In genomic region chr17:4998027-4998665, GRCh38 we compare ENCODE assay signal across 8 cellular contexts. TPM values are rescaled to one million over a fixed set of nuclear protein-coding genes. Genes with fewer than 3 reads are reported as not detected.
A peak's percentile ranks its signal among the peaks of the same experiment; 100 is the strongest.
DNase-seq lines count a peak whose midpoint lies in the region; ATAC-seq and TF ChIP-seq lines count a peak whose summit lies in the region.
"Had no signal": no experiment of that assay in that cellular context is flagged by ENCODE, and none has a peak within 500 bp of the region (broad histone marks: within the 10 kb centered on the region; RNA-seq: fewer than 3 reads in every experiment).

No MANE protein-coding gene starts in this region.

- H3K9me3 Mint-ChIP-seq in activated B cell treated with CpG ODN at 0.5 μM for 24 hours: no peaks in the 10 kb centered on the region

- intact Hi-C loops in activated B cell treated with CpG ODN at 0.5 μM for 24 hours (cut with micrococcal nuclease): loop anchor here (5.0 kb wide), 1 partner anchor 441 kb away; the partner anchor contains the start of gene MYBBP1A

- H3K27ac Mint-ChIP-seq in activated B cell treated with CpG ODN at 0.5 μM for 24 hours: peak overlapping the region; percentile 90

- H3K27me3 Mint-ChIP-seq in activated B cell treated with CpG ODN at 0.5 μM for 24 hours: no peaks in the 10 kb centered on the region

- TF ChIP-seq CTCF in activated B cell treated with CpG ODN at 0.5 μM for 24 hours (IDR thresholded peaks at IDR 0.05): no peak
- no peak for TF ChIP-seq CTCF in fibroblast of the aortic adventitia (IDR thresholded peaks at IDR 0.05; ENCODE audit: insufficient read depth, low read length)

- peaks cover 24% of the 10 kb centered on the region for H3K36me3 ChIP-seq in neuron (ENCODE audit: insufficient read depth, low read length)

- H3K4me3 Mint-ChIP-seq in activated B cell treated with CpG ODN at 0.5 μM for 24 hours: peak overlapping the region; percentile 85

- peaks cover 20% of the 10 kb centered on the region for H3K4me1 Mint-ChIP-seq in activated B cell treated with CpG ODN at 0.5 μM for 24 hours

- POLR2A ChIA-PET in activated B cell treated with CpG ODN at 0.5 μM for 24 hours (lab: Charles Lee): interaction anchor here (0.6 to 3.7 kb wide), 19 partner anchors 9 to 256 kb away, joined by 3 to 36 read pairs (median 6); partner anchors contain the start of genes C17orf107, CAMTA2, ENO3 and PFN1

- peaks cover 32% of the 10 kb centered on the region for H3K36me3 Mint-ChIP-seq in activated B cell treated with CpG ODN at 0.5 μM for 24 hours (ENCODE audit: low read depth)

- H3K27me3 ChIP-seq in neuron (ENCODE audit: insufficient read depth, low read length): no peaks in the 10 kb centered on the region

- H3K4me1 ChIP-seq in neuron (ENCODE audit: insufficient read depth, low read length): peaks cover 19% of the 10 kb centered on the region

- CTCF ChIA-PET in activated B cell treated with CpG ODN at 0.5 μM for 24 hours (lab: Charles Lee): interaction anchor here (1.0 to 1.1 kb wide), 2 partner anchors 18 to 29 kb away, joined by 3 to 4 read pairs; no protein-coding TSS in a partner anchor

- peak; percentile 5 for ATAC-seq in GM18868 (IDR thresholded peaks at IDR 0.05; ENCODE audit: unreplicated experiment)
- peak; percentile 11 for ATAC-seq in HG03025 (IDR thresholded peaks at IDR 0.05; ENCODE audit: low FRiP score, unreplicated experiment)
- peak; percentile 3 for ATAC-seq in activated B cell treated with CpG ODN at 0.5 μM for 24 hours (ENCODE audit: low read depth)

- peak overlapping the region; percentile 73 for H2AFZ ChIP-seq in neuron (ENCODE audit: low read depth, low read length)

- DNase-seq in activated B cell treated with CpG ODN at 0.5 μM for 24 hours: peak; percentile 36
- DNase-seq in fibroblast of the aortic adventitia (ENCODE audit: low read depth): no peak
- DNase-seq in NCI-H1092 (lab: John Stamatoyannopoulos, UW): no peak
- no peak for DNase-seq in NCI-H128 (lab: John Stamatoyannopoulos, UW; ENCODE audit: unreplicated experiment)

- no peaks in the 10 kb centered on the region for H3K9me3 ChIP-seq in neuron (ENCODE audit: low read length)

- peak overlapping the region; percentile 97 for H3K4me3 ChIP-seq in fibroblast of the aortic adventitia (ENCODE audit: low read depth, low read length)
- H3K4me3 ChIP-seq in neuron (ENCODE audit: low read length): peak overlapping the region; percentile 58

RNA-seq across cellular contexts. Expression of gene KIF1C, which starts 0.4 kb away (rescaled TPM):
- total RNA-seq in activated B cell treated with CpG ODN at 0.5 μM for 24 hours: 62.6 and 63.8 TPM in 2 replicates
- 59.5 and 142 TPM in 2 replicates for total RNA-seq in fibroblast of the aortic adventitia (ENCODE audit: low replicate concordance)

RNA-seq across cellular contexts. Expression of gene INCA1, which starts 0.8 kb away (rescaled TPM):
- total RNA-seq in activated B cell treated with CpG ODN at 0.5 μM for 24 hours (0.17 and 0.44 TPM in 2 replicates), fibroblast of the aortic adventitia (ENCODE audit: low replicate concordance) (0.36 TPM in 1 of 2 replicates, not detected in the other)

RNA-seq across cellular contexts. Expression of gene CAMTA2, which starts 10.7 kb away (rescaled TPM):
- total RNA-seq in activated B cell treated with CpG ODN at 0.5 μM for 24 hours (45.9 and 57.9 TPM in 2 replicates), fibroblast of the aortic adventitia (ENCODE audit: low replicate concordance) (12.1 and 21.1 TPM in 2 replicates)

RNA-seq across cellular contexts. Expression of gene SPAG7, which starts 30.5 kb away (rescaled TPM):
- 63.8 and 64.2 TPM in 2 replicates for total RNA-seq in activated B cell treated with CpG ODN at 0.5 μM for 24 hours
- total RNA-seq in fibroblast of the aortic adventitia (ENCODE audit: low replicate concordance): 29.2 and 59.5 TPM in 2 replicates

RNA-seq across cellular contexts. Expression of gene SLC52A1, which starts 37.1 kb away (rescaled TPM):
- total RNA-seq in activated B cell treated with CpG ODN at 0.5 μM for 24 hours (0.09 TPM in 1 of 2 replicates, not detected in the other), fibroblast of the aortic adventitia (ENCODE audit: low replicate concordance) (0.09 and 0.25 TPM in 2 replicates)
- total RNA-seq: subcutaneous adipose tissue had no signal
